1 cellular context compared by ENCODE assay signal in the genomic region with DNA sequence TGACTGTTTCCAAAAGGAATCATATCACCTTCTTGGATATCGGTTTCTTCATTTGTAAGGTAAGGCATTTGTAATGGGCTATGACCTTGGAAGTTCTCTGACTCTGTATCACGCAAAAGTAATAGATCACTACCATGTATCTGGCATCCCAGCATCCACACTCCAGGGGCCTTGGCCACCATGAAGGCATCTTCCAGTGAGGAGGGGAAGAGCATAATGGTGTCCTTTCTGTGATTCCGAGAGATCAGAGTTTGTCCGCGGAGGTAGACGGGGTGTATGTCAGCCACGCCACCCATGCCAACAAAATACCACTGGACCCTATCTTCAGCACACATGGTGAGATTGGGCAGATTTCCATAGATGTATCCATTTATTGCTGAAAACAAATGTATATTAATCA.
TF ChIP-seq lines count a peak whose summit lies in the region.

No MANE protein-coding gene starts in this region.

TF ChIP-seq in H1, 55 proteins besides CTCF, POLR2A, EP300 and RAD21:
- TF ChIP-seq HDAC2 (IDR thresholded peaks at IDR 0.05; ENCODE audit: borderline replicate concordance in 1 of 2, low read depth in 2 of 2, low read length in 2 of 2) (no peak), CHD7 (IDR thresholded peaks at IDR 0.05; ENCODE audit: insufficient replicate concordance, low read length) (no peak), NANOG (IDR thresholded peaks at IDR 0.05; ENCODE audit: insufficient read depth, low read depth, low read length, poor library complexity, severe bottlenecking) (no peak), RFX5 (IDR thresholded peaks at IDR 0.05; ENCODE audit: borderline replicate concordance, low read depth, low read length) (no peak), HDAC6 (IDR thresholded peaks at IDR 0.05; ENCODE audit: low read depth, low read length) (no peak), ASH2L (IDR thresholded peaks at IDR 0.05; ENCODE audit: low read length) (no peak), SUZ12 (IDR thresholded peaks at IDR 0.05; ENCODE audit: low read length) (no peak), POU5F1 (IDR thresholded peaks at IDR 0.05; ENCODE audit: low read depth, low read length) (no peak), SAP30 (IDR thresholded peaks at IDR 0.05; ENCODE audit: insufficient read depth, insufficient replicate concordance, low read length) (no peak), RXRA (IDR thresholded peaks at IDR 0.05; ENCODE audit: insufficient read depth, low read depth, low read length) (no peak)
